Comparison of ENCODE assay signal across 19 cellular contexts in the genomic region with DNA sequence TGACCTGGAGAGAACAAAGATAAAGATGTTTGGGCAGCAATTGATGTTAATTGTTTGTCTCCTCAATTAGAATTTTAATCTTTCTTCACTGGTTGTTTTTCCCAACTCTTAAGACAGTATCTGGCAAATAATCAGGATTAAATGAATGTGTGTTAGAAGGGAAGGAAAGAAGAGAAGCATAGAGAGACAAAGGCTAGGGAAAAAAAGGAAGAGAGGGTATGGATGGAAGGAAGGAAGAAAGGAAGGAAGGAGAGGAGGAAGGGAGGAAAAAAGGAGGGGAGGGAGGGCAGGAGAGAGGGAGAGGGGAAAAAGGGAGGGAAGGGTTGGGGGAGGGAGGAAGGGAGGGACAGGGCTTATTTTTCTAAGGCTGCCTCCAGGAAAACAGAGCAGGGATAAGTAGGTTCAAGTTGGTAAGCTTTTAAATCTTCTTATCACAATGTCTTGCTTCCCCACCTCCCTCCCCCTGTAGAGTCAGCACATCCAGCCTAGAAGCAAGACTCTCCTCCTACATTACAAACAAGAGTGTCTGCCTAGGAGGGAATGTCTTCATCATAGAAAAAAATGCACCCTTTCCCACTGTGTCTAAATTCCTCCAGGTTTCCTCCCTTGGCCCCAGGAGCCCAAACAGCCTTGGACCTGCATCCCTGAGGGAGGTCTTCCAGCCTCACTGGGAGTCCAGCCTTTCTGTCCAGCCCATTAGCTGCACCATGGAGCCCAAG.
DNase-seq lines count a peak whose midpoint lies in the region; ATAC-seq and TF ChIP-seq lines count a peak whose summit lies in the region.
"Had no signal": no experiment of that assay in that cellular context is flagged by ENCODE, and none has a peak within 500 bp of the region (broad histone marks: within the 10 kb centered on the region; RNA-seq: fewer than 3 reads in every experiment).

No MANE protein-coding gene starts in this region.

- no peaks in the 10 kb centered on the region for H3K9me2 ChIP-seq in GM23248 (ENCODE audit: insufficient read depth)

- no peak for ATAC-seq in GM21381 (IDR thresholded peaks at IDR 0.05; ENCODE audit: unreplicated experiment)
- ATAC-seq in HG03378 (IDR thresholded peaks at IDR 0.05; ENCODE audit: unreplicated experiment) = no peak
- no peak for ATAC-seq in GM21786 (IDR thresholded peaks at IDR 0.05; ENCODE audit: unreplicated experiment)
- ATAC-seq: effector memory CD8-positive, alpha-beta T cell; naive thymus-derived CD8-positive, alpha-beta T cell had no signal

- TF ChIP-seq CTCF in Calu3 (IDR thresholded peaks at IDR 0.05; ENCODE audit: unreplicated experiment) (no peak), WERI-Rb-1 (IDR thresholded peaks at IDR 0.05; ENCODE audit: low read depth, low read length) (no peak)

- H3K4me1 Mint-ChIP-seq in Calu3 (ENCODE audit: low read depth, unreplicated experiment) = no peaks in the 10 kb centered on the region

- H3K27ac Mint-ChIP-seq in Calu3 (ENCODE audit: unreplicated experiment) = peak overlapping the region; percentile 38
- H3K27ac Mint-ChIP-seq: effector memory CD8-positive, alpha-beta T cell; HFFc6; naive thymus-derived CD8-positive, alpha-beta T cell; progenitor cell of endocrine pancreas had no signal

- H3K27me3 ChIP-seq in GM23248 (replicated peaks; ENCODE audit: insufficient read depth) (no peaks in the 10 kb centered on the region), WERI-Rb-1 (ENCODE audit: insufficient read depth, low read depth, severe bottlenecking) (no peaks in the 10 kb centered on the region)
- H3K27me3 ChIP-seq: brain microvascular endothelial cell had no signal

- H3K4me3 ChIP-seq in GM23248 = no peak overlapping the region
- no peak overlapping the region for H3K4me3 ChIP-seq in WERI-Rb-1 (ENCODE audit: low read depth, low read length)

- H2AFZ ChIP-seq in GM23248 = no peak overlapping the region

- H3K4me3 Mint-ChIP-seq in Calu3 (ENCODE audit: low read depth, unreplicated experiment) = no peak overlapping the region
- H3K4me3 Mint-ChIP-seq: effector memory CD8-positive, alpha-beta T cell; HFFc6; naive thymus-derived CD8-positive, alpha-beta T cell had no signal

- H3K9me3 Mint-ChIP-seq in Calu3 (ENCODE audit: low read depth, unreplicated experiment) = no peaks in the 10 kb centered on the region
- H3K9me3 Mint-ChIP-seq: effector memory CD8-positive, alpha-beta T cell; HFFc6 had no signal

- intact Hi-C loops in Calu3 (cut with micrococcal nuclease; ENCODE audit: unreplicated experiment) = no loop called here

- no peaks in the 10 kb centered on the region for H3F3A ChIP-seq in GM23248 (ENCODE audit: insufficient read depth)

- peaks cover 21% of the 10 kb centered on the region for H3K27me3 Mint-ChIP-seq in Calu3 (ENCODE audit: unreplicated experiment)

- no peak overlapping the region for H3K9ac ChIP-seq in GM23248

- no peaks in the 10 kb centered on the region for H3K9me3 ChIP-seq in GM23248 (ENCODE audit: low read depth)
- H3K9me3 ChIP-seq in WERI-Rb-1 (ENCODE audit: severe bottlenecking) = peaks cover 2% of the 10 kb centered on the region

- no peaks in the 10 kb centered on the region for H3K36me3 ChIP-seq in GM23248 (ENCODE audit: low read depth)
- no peaks in the 10 kb centered on the region for H3K36me3 ChIP-seq in WERI-Rb-1
- H3K36me3 ChIP-seq: brain microvascular endothelial cell had no signal

- BruUV-seq in Calu3 (replicated peaks; lab: Mats Ljungman, UMichigan) = no TSS peak

- H3K36me3 Mint-ChIP-seq in Calu3 (ENCODE audit: insufficient read depth, unreplicated experiment) = no peaks in the 10 kb centered on the region
- H3K36me3 Mint-ChIP-seq: naive thymus-derived CD8-positive, alpha-beta T cell had no signal

- H3K27ac ChIP-seq in GM23248 = no peak overlapping the region
- peak overlapping the region; percentile 66 for H3K27ac ChIP-seq in WERI-Rb-1
- H3K27ac ChIP-seq: brain microvascular endothelial cell, HL-60 had no signal

- in situ Hi-C loops in GM23248 (cut with MboI) = no loop called here

- CTCF ChIA-PET in Calu3 (lab: Charles Lee) = no interaction called here

- H3K4me2 ChIP-seq in GM23248 (ENCODE audit: unreplicated experiment) = no peak overlapping the region

- no peaks in the 10 kb centered on the region for H4K20me1 ChIP-seq in GM23248 (ENCODE audit: insufficient read depth)

- no peak for DNase-seq in Calu3
- peak; percentile 9 for DNase-seq in GM23248
- peak; percentile 88 for DNase-seq in WERI-Rb-1
- DNase-seq in left kidney (ENCODE audit: low read depth, low spot score) = peak; percentile 47
- DNase-seq in occipital lobe (lab: John Stamatoyannopoulos, UW) = no peak
- DNase-seq: brain microvascular endothelial cell; effector memory CD8-positive, alpha-beta T cell; HFFc6; naive thymus-derived CD8-positive, alpha-beta T cell; NCI-H1694 treated with DMSO at 0.1 percent for 48 hours; NCI-H446; NK-92 treated with Interleukin-12 subunit alpha and Interleukin-12 subunit beta, amount 100 ng/mL, for 24 hours; stimulated activated CD4-positive, alpha-beta T cell treated with anti-CD3 and anti-CD28 coated beads, Interleukin-1b, Interleukin-23, amount 100 ng/mL, for 48 hours; stimulated activated naive CD4-positive, alpha-beta T cell had no signal

- peaks cover 3% of the 10 kb centered on the region; the same call in 1 of the 2 replicates for H3K4me1 ChIP-seq in GM23248 (ENCODE audit: insufficient read depth)

- no peaks in the 10 kb centered on the region for H3K79me2 ChIP-seq in GM23248 (ENCODE audit: insufficient read depth)

Comparison
In these comparisons a context has a peak if more than half of its experiments do, and no peak if none do; other contexts are left out.
1. DNase-seq: peak in GM23248 (single experiment), WERI-Rb-1 (single experiment) and left kidney (single experiment); none in Calu3 (single experiment) and occipital lobe (single experiment).